Comparison of ENCODE assay signal across 17 cellular contexts in genomic region chr14:91420686-91421085, GRCh38.
"Had no signal": no experiment of that assay in that cellular context is flagged by ENCODE, and none has a peak within 500 bp of the region (broad histone marks: within the 10 kb centered on the region; RNA-seq: fewer than 3 reads in every experiment).

No MANE protein-coding gene starts in this region.

- H3K4me3 ChIP-seq: neural progenitor cell, prostate gland, stomach, testis had no signal

- DNase-seq: activated CD4-positive, alpha-beta T cell treated with anti-CD3 and anti-CD28 coated beads, Interleukin-2, amount 10 ng/mL, durations not matched to agents 24 days and 14 days; activated naive CD8-positive, alpha-beta T cell treated with anti-CD3 and anti-CD28 coated beads, Interleukin-2, amount 10 ng/mL, durations not matched to agents 7 days and 5 days; activated T-cell treated with anti-CD3 and anti-CD28 coated beads for 4 hours; central memory CD4-positive, alpha-beta T cell; foreskin melanocyte; glutamatergic neuron; hypothalamus; kidney; right cardiac atrium; small intestine; stimulated activated CD4-positive, alpha-beta T cell treated with anti-CD3 and anti-CD28 coated beads, Interleukin-15, amount 100 ng/mL, for 24 hours; stimulated activated CD4-positive, alpha-beta T cell treated with anti-CD3 and anti-CD28 coated beads, Interleukin-2, amount 100 ng/mL, for 48 hours; stomach; testis had no signal

- FAIRE-seq: colon, kidney, small intestine had no signal

- ATAC-seq: right cardiac atrium had no signal

- H2AFZ ChIP-seq: neural progenitor cell had no signal

- H3K27ac ChIP-seq: neural progenitor cell, prostate gland, stomach, testis had no signal

- H3K4me2 ChIP-seq: neural progenitor cell had no signal

- H3K9me3 ChIP-seq: prostate gland, stomach, testis had no signal

- H3K27me3 ChIP-seq: testis had no signal

- H3K9ac ChIP-seq: neural progenitor cell had no signal

- H3K36me3 ChIP-seq: neural progenitor cell, prostate gland, stomach had no signal
